32 cellular contexts compared by ENCODE assay signal in the genomic region with DNA sequence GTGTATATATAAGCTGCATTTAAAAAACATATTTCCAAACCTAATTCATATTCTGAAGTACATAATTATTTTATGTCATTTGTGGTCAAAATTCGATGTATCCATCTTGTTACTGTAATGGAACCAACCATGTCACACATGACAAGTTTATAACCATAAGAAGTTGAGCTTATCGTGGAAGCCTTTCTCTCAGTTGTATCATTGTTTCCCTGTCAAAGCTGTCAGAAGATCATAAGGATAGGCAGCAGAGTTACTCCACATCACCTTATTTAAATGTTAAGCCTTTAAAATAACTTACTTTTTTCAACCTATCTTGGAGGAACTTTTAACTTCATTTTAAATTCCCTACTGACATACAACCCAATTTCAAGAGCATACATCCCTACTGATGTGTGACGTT.
"Had no signal": no experiment of that assay in that cellular context is flagged by ENCODE, and none has a peak within 500 bp of the region (broad histone marks: within the 10 kb centered on the region; RNA-seq: fewer than 3 reads in every experiment).

No MANE protein-coding gene starts in this region.

- H3K27ac ChIP-seq: adrenal gland, ascending aorta, body of pancreas, brain microvascular endothelial cell, breast epithelium, cardiac muscle cell had no signal

- H3K27me3 ChIP-seq: adrenal gland, ascending aorta, body of pancreas, brain microvascular endothelial cell, breast epithelium, cardiac muscle cell had no signal

- H3K9me3 ChIP-seq: adrenal gland, ascending aorta, body of pancreas, breast epithelium had no signal

- H3K4me3 ChIP-seq: adrenal gland, ascending aorta, body of pancreas, breast epithelium, cardiac muscle cell had no signal

- DNase-seq: activated effector memory CD4-positive, alpha-beta T cell treated with anti-CD3 and anti-CD28 coated beads, Interleukin-2, amount 50 U/mL, for 16 hours; activated effector memory CD4-positive, alpha-beta T cell treated with Interleukin-2 at 50 U/mL for 16 hours; activated gamma-delta T cell; activated gamma-delta T cell treated with Interleukin-2 at 50 U/mL for 16 hours; activated naive CD4-positive, alpha-beta T cell; activated naive CD4-positive, alpha-beta T cell treated with anti-CD3 and anti-CD28 coated beads for 36 hours; activated naive CD4-positive, alpha-beta T cell treated with anti-CD3 and anti-CD28 coated beads, Interleukin-2, amount 10 ng/mL, durations not matched to agents 7 days and 5 days; activated naive CD4-positive, alpha-beta T cell treated with anti-CD3 and anti-CD28 coated beads, Interleukin-2, amount 50 U/mL, for 16 hours; activated naive CD4-positive, alpha-beta T cell treated with Interleukin-2 at 50 U/mL for 16 hours; activated naive CD8-positive, alpha-beta T cell treated with anti-CD3 and anti-CD28 coated beads for 36 hours; activated naive CD8-positive, alpha-beta T cell treated with anti-CD3 and anti-CD28 coated beads, Interleukin-2, amount 10 ng/mL, durations not matched to agents 7 days and 5 days; activated naive CD8-positive, alpha-beta T cell treated with anti-CD3 and anti-CD28 coated beads, Interleukin-2, amount 50 U/mL, for 24 hours; activated T-cell treated with anti-CD3 and anti-CD28 coated beads, Interleukin-2, amount 50 U/mL, for 1 hour; activated T-cell treated with anti-CD3 and anti-CD28 coated beads, Interleukin-2, amount 50 U/mL, for 24 hours; activated T-cell treated with anti-CD3 and anti-CD28 coated beads, Interleukin-2, amount 50 U/mL, for 4 hours; activated T-cell treated with anti-CD3 and anti-CD28 coated beads, Interleukin-2, amount 50 U/mL, for 48 hours; activated T-cell treated with anti-CD3 and anti-CD28 coated beads, Interleukin-2, amount 50 U/mL, for 72 hours; adrenal gland; amniotic stem cell; amygdala; anterior cingulate cortex; aorta; body of pancreas; brain microvascular endothelial cell; caudate nucleus; central memory CD4-positive, alpha-beta T cell; cerebellar nuclear complex had no signal

- FAIRE-seq: astrocyte, bronchial epithelial cell had no signal

- H3K36me3 ChIP-seq: adrenal gland, ascending aorta, brain microvascular endothelial cell, breast epithelium, cardiac muscle cell had no signal
